16 cellular contexts compared by ENCODE assay signal in the genomic region with DNA sequence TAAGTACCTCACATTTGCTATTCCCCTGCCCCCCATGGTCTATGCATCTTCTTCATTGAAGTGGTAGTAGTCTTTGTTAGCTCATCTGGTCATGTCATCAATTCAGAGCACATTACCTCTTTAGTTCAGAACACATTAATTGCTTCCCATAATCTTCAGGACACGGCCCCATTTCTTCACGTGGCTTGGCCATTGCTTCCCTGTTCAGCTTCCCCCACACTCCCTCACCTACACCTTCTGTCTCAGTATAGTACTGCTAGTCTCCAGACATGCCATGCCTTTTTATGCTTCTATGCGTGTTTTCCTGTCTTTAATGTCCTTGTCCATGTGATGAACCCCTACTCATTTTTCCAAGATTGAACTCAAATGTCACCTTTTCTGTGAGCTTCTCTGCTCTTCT.
"Had no signal": no experiment of that assay in that cellular context is flagged by ENCODE, and none has a peak within 500 bp of the region (broad histone marks: within the 10 kb centered on the region; RNA-seq: fewer than 3 reads in every experiment).

No MANE protein-coding gene starts in this region.

- H3K9me3 ChIP-seq: neutrophil, psoas muscle, sigmoid colon, stomach, thoracic aorta, transverse colon had no signal

- H3K27ac ChIP-seq: coronary artery, hepatocyte, neutrophil, psoas muscle, sigmoid colon, skin epidermis, stomach, thoracic aorta, transverse colon had no signal

- H3K4me3 Mint-ChIP-seq: endodermal cell; naive thymus-derived CD4-positive, alpha-beta T cell had no signal

- H3K36me3 ChIP-seq: neutrophil, sigmoid colon, thoracic aorta, transverse colon had no signal

- H3K27ac Mint-ChIP-seq: endodermal cell had no signal

- H3K4me2 ChIP-seq: hepatocyte had no signal

- H2AFZ ChIP-seq: hepatocyte had no signal

- H3K4me1 ChIP-seq: psoas muscle, sigmoid colon, stomach, transverse colon had no signal

- H3K27me3 ChIP-seq: hepatocyte, neutrophil, sigmoid colon, stomach, transverse colon had no signal

- DNase-seq: effector CD4-positive, alpha-beta T cell; endodermal cell; foreskin melanocyte; naive thymus-derived CD4-positive, alpha-beta T cell; psoas muscle; sigmoid colon; stimulated activated CD4-positive, alpha-beta T cell treated with anti-CD3 and anti-CD28 coated beads, Interleukin-2, amount 100 ng/mL, for 24 hours; stimulated activated CD4-positive, alpha-beta T cell treated with anti-CD3 and anti-CD28 coated beads, Interleukin-4, amount 100 ng/mL, for 4 hours; stimulated activated naive CD4-positive, alpha-beta T cell; stomach; transverse colon had no signal

- ATAC-seq: naive thymus-derived CD4-positive, alpha-beta T cell had no signal

- H3K4me3 ChIP-seq: coronary artery, hepatocyte, psoas muscle, sigmoid colon, skin epidermis, stomach, thoracic aorta, transverse colon had no signal

- H3K79me2 ChIP-seq: hepatocyte had no signal

- H3K27me3 Mint-ChIP-seq: naive thymus-derived CD4-positive, alpha-beta T cell had no signal
